18 cellular contexts compared by ENCODE assay signal in the genomic region with DNA sequence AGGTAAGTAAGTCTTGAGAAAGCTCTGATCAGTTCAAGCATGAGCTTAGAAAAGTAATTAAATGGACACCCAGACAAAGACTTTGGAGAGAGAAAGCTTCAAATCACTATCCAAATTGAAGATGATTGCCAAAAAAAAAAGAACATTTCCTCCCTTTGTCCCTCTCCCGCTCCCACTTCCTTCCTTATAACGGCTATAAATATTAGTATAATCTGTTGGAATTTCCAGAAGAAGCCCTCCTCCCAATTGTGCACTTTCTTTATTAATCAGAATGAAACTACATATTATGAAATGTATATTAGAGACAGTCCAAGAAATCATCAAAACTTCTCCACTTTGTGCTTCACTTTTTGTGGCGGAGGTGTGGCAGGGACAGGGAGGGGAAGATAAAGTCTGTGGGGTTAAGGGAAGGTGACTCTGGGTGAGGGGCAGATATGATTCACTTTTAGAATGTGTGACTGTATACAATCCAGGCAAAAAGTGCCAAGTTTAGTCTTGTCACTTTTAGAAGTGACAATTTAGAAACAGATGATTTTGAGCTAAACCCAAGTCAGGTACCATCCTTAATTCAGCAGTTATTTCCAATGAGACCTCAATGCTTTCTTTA.
DNase-seq lines count a peak whose midpoint lies in the region; ATAC-seq, FAIRE-seq and TF ChIP-seq lines count a peak whose summit lies in the region.
"Had no signal": no experiment of that assay in that cellular context is flagged by ENCODE, and none has a peak within 500 bp of the region (broad histone marks: within the 10 kb centered on the region; RNA-seq: fewer than 3 reads in every experiment).

No MANE protein-coding gene starts in this region.

- H3K4me1 Mint-ChIP-seq in osteocyte (ENCODE audit: unreplicated experiment) = no peaks in the 10 kb centered on the region
- H3K4me1 Mint-ChIP-seq: H9 had no signal

- no TSS peak for BruUV-seq in GM12878 (replicated peaks; lab: Mats Ljungman, UMichigan)

- H3K4me3 ChIP-seq in left ventricle myocardium inferior (no peak overlapping the region), GM12878 (no peak overlapping the region; the same call in 1 of the 2 replicates)
- H3K4me3 ChIP-seq: BLaER1 treated with 17β-estradiol and CSF1 and Interleukin-3, amounts not matched to agents 10 nM and 100 nM had no signal

- POLR2A ChIA-PET in GM12878 (lab: Charles Lee) = interaction anchor here (0.6 to 4.0 kb wide), 6 partner anchors 9 to 144 kb away, joined by 3 to 22 read pairs (median 5); no protein-coding TSS in a partner anchor

- TF ChIP-seq CTCF in left ventricle myocardium inferior (IDR thresholded peaks at IDR 0.05; ENCODE audit: borderline replicate concordance) (no peak), GM12878 (IDR thresholded peaks at IDR 0.05 in 2 of 3, conservative IDR thresholded peaks at IDR 0.05 in 1 of 3; ENCODE audit: control insufficient read depth in 2 of 3, extremely low read depth in 1 of 3, insufficient read depth in 1 of 3, low read depth in 3 of 3, low read length in 3 of 3) (no peak), osteocyte (IDR thresholded peaks at IDR 0.05) (no peak)

- no peak overlapping the region for H2AFZ ChIP-seq in GM12878 (ENCODE audit: control insufficient read depth, low read depth, low read length)

- H3K36me3 Mint-ChIP-seq in osteocyte (ENCODE audit: unreplicated experiment) = no peaks in the 10 kb centered on the region

- no peak for TF ChIP-seq RAD21 in GM12878 (IDR thresholded peaks at IDR 0.05; ENCODE audit: insufficient read depth, low read depth, low read length)

- TF ChIP-seq POLR2A in GM12878 (IDR thresholded peaks at IDR 0.05; ENCODE audit: low read depth, low read length) = no peak

- DNase-seq in left ventricle myocardium inferior = no peak
- DNase-seq in Right ventricle myocardium superior = no peak
- DNase-seq in GM12878 (ENCODE audit: low read depth, low spot score) = no peak
- no peak for DNase-seq in osteocyte (ENCODE audit: extremely low spot score, unreplicated experiment)
- DNase-seq in GF-D8 (lab: John Stamatoyannopoulos, UW) = no peak
- no peak for DNase-seq in activated CD4-positive, CD25-positive, alpha-beta regulatory T cell treated with anti-CD3 and anti-CD28 coated beads, Interleukin-2, amount 50 U/mL, for 72 hours
- DNase-seq in amniotic stem cell (lab: John Stamatoyannopoulos, UW) = no peak
- DNase-seq: Caco-2, DMS53, H9, NCI-H1092 treated with DMSO at 0.1 percent for 48 hours, NCI-H1694 treated with DMSO at 0.1 percent for 48 hours, NCI-H2171, NCI-H446 treated with DMSO at 0.1 percent for 48 hours had no signal

- no peaks in the 10 kb centered on the region for H3K9me3 Mint-ChIP-seq in osteocyte (ENCODE audit: unreplicated experiment)
- H3K9me3 Mint-ChIP-seq: H9 had no signal

- no peak overlapping the region for H3K4me3 Mint-ChIP-seq in osteocyte (ENCODE audit: unreplicated experiment)
- H3K4me3 Mint-ChIP-seq: H9 had no signal

- H3K4me2 ChIP-seq in GM12878 (ENCODE audit: control insufficient read depth, insufficient read depth) = peak overlapping the region; percentile 21
- H3K4me2 ChIP-seq: KMS-11 had no signal

- H3K36me3 ChIP-seq in left ventricle myocardium inferior (no peaks in the 10 kb centered on the region), GM12878 (ENCODE audit: control insufficient read depth in 2 of 2, insufficient read depth in 2 of 2, low read length in 1 of 2) (no peaks in the 10 kb centered on the region)
- H3K36me3 ChIP-seq: BLaER1 treated with 17β-estradiol and CSF1 and Interleukin-3, amounts not matched to agents 10 nM and 100 nM had no signal

- no peaks in the 10 kb centered on the region for H3K9me3 ChIP-seq in left ventricle myocardium inferior (replicated peaks)
- no peaks in the 10 kb centered on the region for H3K9me3 ChIP-seq in GM12878 (replicated peaks; ENCODE audit: control insufficient read depth, insufficient read depth, low read length)
- H3K9me3 ChIP-seq: BLaER1 treated with 17β-estradiol and CSF1 and Interleukin-3, amounts not matched to agents 10 nM and 100 nM; Caco-2 had no signal

- SMC1A ChIA-PET in GM12878 (lab: Charles Lee; ENCODE audit: uncharacterized antibody, unreplicated experiment) = interaction anchor here (0.6 to 19.1 kb wide), 10 partner anchors 9 to 313 kb away, joined by 3 to 234 read pairs (median 12); no protein-coding TSS in a partner anchor

- no peak for TF ChIP-seq EP300 in GM12878 (IDR thresholded peaks at IDR 0.05; ENCODE audit: borderline replicate concordance in 1 of 2, control insufficient read depth in 1 of 2, low read depth in 2 of 2, low read length in 2 of 2)

- intact Hi-C loops in left ventricle myocardium inferior (cut with micrococcal nuclease) (no loop called here), Right ventricle myocardium superior (cut with DNase I) (no loop called here), GM12878 (cut with micrococcal nuclease; ENCODE audit: unreplicated experiment) (loop anchor here (2.0 kb wide), 1 partner anchor 15 kb away; no protein-coding TSS in a partner anchor)

- FAIRE-seq in GM12878 (lab: Jason Lieb, UNC) = no peak

- 29% methylated on average over 3 of the region's 3 CpGs for WGBS in GM12878 (ENCODE audit: insufficient coverage, insufficient replicate concordance, low lambda C conversion rate, missing lambda C conversion rate)

- CTCF ChIA-PET in GM12878 (lab: Yijun Ruan, JAX) = interaction anchor here (0.7 to 1.5 kb wide), 3 partner anchors 122 to 356 kb away, joined by 3 to 5 read pairs (median 3); no protein-coding TSS in a partner anchor

- in situ Hi-C loops in GM12878 (cut with MboI) = no loop called here

- no peaks in the 10 kb centered on the region for H4K20me1 ChIP-seq in GM12878 (ENCODE audit: control insufficient read depth, insufficient read depth)
- H4K20me1 ChIP-seq: BLaER1 treated with 17β-estradiol and CSF1 and Interleukin-3, amounts not matched to agents 10 nM and 100 nM had no signal

- no peaks in the 10 kb centered on the region for H3K27me3 Mint-ChIP-seq in osteocyte (ENCODE audit: unreplicated experiment)

- H3K27me3 ChIP-seq in left ventricle myocardium inferior (ENCODE audit: low read depth) = no peaks in the 10 kb centered on the region
- H3K27me3 ChIP-seq in GM12878 (replicated peaks in 1 of 2; ENCODE audit: control insufficient read depth in 2 of 2, insufficient read depth in 2 of 2, low read length in 1 of 2) = no peaks in the 10 kb centered on the region
- H3K27me3 ChIP-seq: BLaER1 treated with 17β-estradiol and CSF1 and Interleukin-3, amounts not matched to agents 10 nM and 100 nM had no signal

- H3K27ac ChIP-seq in left ventricle myocardium inferior (replicated peaks) (peak overlapping the region; percentile 36), GM12878 (ENCODE audit: control insufficient read depth, insufficient read depth) (peak overlapping the region; percentile 60; the same call in 1 of the 2 replicates)
- H3K27ac ChIP-seq: 22Rv1; BLaER1 treated with 17β-estradiol and CSF1 and Interleukin-3, amounts not matched to agents 10 nM and 100 nM; KMS-11 had no signal

- RAD21 ChIA-PET in GM12878 (lab: Charles Lee; ENCODE audit: unreplicated experiment) = interaction anchor here (0.7 to 5.3 kb wide), 16 partner anchors 8 to 355 kb away, joined by 3 to 48 read pairs (median 4); no protein-coding TSS in a partner anchor

- H3K9ac ChIP-seq in GM12878 (ENCODE audit: control insufficient read depth, insufficient read depth, low read length) = no peak overlapping the region
- H3K9ac ChIP-seq: BLaER1 treated with 17β-estradiol and CSF1 and Interleukin-3, amounts not matched to agents 10 nM and 100 nM; KMS-11 had no signal

- H3K79me2 ChIP-seq in GM12878 (ENCODE audit: control insufficient read depth, insufficient read depth, low read length) = no peaks in the 10 kb centered on the region

- H3K4me1 ChIP-seq in left ventricle myocardium inferior (no peaks in the 10 kb centered on the region), GM12878 (ENCODE audit: control insufficient read depth, insufficient read depth, low read length) (peaks cover 39% of the 10 kb centered on the region)

- ATAC-seq in Right ventricle myocardium superior (ENCODE audit: poor library complexity) (no peak), HG03159 (IDR thresholded peaks at IDR 0.05; ENCODE audit: unreplicated experiment) (peak; percentile 10), GM12878 (peak; percentile 56)

- H3K27ac Mint-ChIP-seq in osteocyte (ENCODE audit: unreplicated experiment) = no peak overlapping the region
- H3K27ac Mint-ChIP-seq: H9 had no signal

TF ChIP-seq in GM12878, 131 proteins besides CTCF, POLR2A, EP300 and RAD21 (continues in another document):
- TF ChIP-seq BACH1 (IDR thresholded peaks at IDR 0.05; ENCODE audit: borderline replicate concordance) (no peak), EED (IDR thresholded peaks at IDR 0.05; ENCODE audit: low read depth) (peak; percentile 52; the same call in 1 of the 2 replicates), BRCA1 (IDR thresholded peaks at IDR 0.05; ENCODE audit: low read depth, low read length) (no peak), SUZ12 (IDR thresholded peaks at IDR 0.05; ENCODE audit: unreplicated experiment) (no peak), KLF5 (IDR thresholded peaks at IDR 0.05; ENCODE audit: partially characterized antibody) (no peak)
- TF ChIP-seq, protein P1, sequence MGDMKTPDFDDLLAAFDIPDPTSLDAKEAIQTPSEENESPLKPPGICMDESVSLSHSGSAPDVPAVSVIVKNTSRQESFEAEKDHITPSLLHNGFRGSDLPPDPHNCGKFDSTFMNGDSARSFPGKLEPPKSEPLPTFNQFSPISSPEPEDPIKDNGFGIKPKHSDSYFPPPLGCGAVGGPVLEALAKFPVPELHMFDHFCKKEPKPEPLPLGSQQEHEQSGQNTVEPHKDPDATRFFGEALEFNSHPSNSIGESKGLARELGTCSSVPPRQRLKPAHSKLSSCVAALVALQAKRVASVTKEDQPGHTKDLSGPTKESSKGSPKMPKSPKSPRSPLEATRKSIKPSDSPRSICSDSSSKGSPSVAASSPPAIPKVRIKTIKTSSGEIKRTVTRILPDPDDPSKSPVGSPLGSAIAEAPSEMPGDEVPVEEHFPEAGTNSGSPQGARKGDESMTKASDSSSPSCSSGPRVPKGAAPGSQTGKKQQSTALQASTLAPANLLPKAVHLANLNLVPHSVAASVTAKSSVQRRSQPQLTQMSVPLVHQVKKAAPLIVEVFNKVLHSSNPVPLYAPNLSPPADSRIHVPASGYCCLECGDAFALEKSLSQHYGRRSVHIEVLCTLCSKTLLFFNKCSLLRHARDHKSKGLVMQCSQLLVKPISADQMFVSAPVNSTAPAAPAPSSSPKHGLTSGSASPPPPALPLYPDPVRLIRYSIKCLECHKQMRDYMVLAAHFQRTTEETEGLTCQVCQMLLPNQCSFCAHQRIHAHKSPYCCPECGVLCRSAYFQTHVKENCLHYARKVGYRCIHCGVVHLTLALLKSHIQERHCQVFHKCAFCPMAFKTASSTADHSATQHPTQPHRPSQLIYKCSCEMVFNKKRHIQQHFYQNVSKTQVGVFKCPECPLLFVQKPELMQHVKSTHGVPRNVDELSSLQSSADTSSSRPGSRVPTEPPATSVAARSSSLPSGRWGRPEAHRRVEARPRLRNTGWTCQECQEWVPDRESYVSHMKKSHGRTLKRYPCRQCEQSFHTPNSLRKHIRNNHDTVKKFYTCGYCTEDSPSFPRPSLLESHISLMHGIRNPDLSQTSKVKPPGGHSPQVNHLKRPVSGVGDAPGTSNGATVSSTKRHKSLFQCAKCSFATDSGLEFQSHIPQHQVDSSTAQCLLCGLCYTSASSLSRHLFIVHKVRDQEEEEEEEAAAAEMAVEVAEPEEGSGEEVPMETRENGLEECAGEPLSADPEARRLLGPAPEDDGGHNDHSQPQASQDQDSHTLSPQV (IDR thresholded peaks at IDR 0.05) = no peak
